ENCODE assay signal across 15 cellular contexts in the genomic region with DNA sequence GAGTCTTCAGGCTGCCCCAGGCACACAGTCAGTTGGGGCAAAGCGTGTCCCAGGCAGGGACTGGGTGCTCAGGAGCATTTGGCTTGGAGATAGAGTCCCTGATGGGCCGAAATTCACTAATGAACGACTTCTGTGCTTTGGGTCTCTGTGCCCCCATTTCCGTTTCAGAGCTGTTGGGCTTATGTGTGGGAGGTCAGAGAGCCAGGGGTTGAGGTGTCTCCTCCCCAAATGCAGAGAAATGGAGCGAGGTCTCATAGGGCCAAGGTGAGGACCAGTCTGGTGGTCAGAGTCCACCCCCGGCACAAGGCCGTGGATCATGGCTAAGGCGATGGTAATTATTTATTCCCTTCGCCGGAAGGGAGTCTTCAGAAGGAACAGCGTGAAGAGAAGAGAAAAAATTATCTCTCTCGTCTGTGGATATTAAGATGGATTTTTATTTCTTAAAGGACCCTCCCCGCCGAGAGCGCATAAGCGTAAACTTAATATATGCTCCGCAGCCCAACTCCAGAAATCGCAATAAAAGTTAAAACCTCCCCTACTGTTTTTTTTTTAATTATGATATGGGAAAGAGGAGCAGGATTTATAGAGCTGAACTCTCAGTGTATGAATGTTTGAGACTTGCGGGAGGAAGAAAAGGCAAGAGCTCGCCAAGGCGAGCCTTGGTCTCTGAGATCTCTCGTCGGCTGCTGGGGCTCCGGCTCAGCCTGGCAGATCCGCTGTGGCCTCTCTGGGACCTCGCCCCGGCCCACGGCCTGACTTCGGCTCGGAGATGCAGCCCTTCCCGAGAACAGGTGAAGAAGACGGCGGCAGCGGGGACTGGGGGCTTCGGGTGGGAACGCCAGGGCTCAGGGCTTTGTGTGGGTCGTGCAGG. TPM values are rescaled to one million over a fixed set of nuclear protein-coding genes. Genes with fewer than 3 reads are reported as not detected.
A peak's percentile ranks its signal among the peaks of the same experiment; 100 is the strongest.
DNase-seq lines count a peak whose midpoint lies in the region; ATAC-seq and TF ChIP-seq lines count a peak whose summit lies in the region.
"Had no signal": no experiment of that assay in that cellular context is flagged by ENCODE, and none has a peak within 500 bp of the region (broad histone marks: within the 10 kb centered on the region; RNA-seq: fewer than 3 reads in every experiment).

No MANE protein-coding gene starts in this region.

- peaks cover 100% of the 10 kb centered on the region for H3K27me3 Mint-ChIP-seq in CD4-positive, CD25-positive, alpha-beta regulatory T cell
- H3K27me3 Mint-ChIP-seq in neural crest cell (ENCODE audit: low read depth): peaks cover 100% of the 10 kb centered on the region

- RAD21 ChIA-PET in HCT116 (lab: Charles Lee; ENCODE audit: low non-redundant PET in 1 of 2, low total read pairs in 2 of 2, uncharacterized antibody in 2 of 2, unreplicated experiment in 2 of 2): interaction anchor here in 1 of 2 experiments (0.6 kb wide), 1 partner anchor 83 kb away, joined by 3 read pairs; no protein-coding TSS in a partner anchor

- H3K4me1 Mint-ChIP-seq in CD4-positive, CD25-positive, alpha-beta regulatory T cell: peaks cover 21 to 66% (median 27%) of the 10 kb centered on the region in 4 donors
- peaks cover 8% of the 10 kb centered on the region for H3K4me1 Mint-ChIP-seq in neural crest cell

- peak overlapping the region; percentile 97 for H3K9ac ChIP-seq in HCT116 (ENCODE audit: low read length)
- H3K9ac ChIP-seq in MM.1S (ENCODE audit: low read length): no peak overlapping the region

- ATAC-seq in CD4-positive, CD25-positive, alpha-beta regulatory T cell (ENCODE audit: low read depth in 2 of 2): no peak
- ATAC-seq in HCT116 (no peak), GM18868 (IDR thresholded peaks at IDR 0.05; ENCODE audit: unreplicated experiment) (no peak)
- ATAC-seq: GM12878 had no signal

- H2AFZ ChIP-seq in HCT116 (ENCODE audit: low read depth, low read length, poor library complexity, severe bottlenecking) (no peak overlapping the region), MM.1S (ENCODE audit: low read length) (no peak overlapping the region)

- no peak overlapping the region for H3K4me3 ChIP-seq in CD4-positive, CD25-positive, alpha-beta regulatory T cell (ENCODE audit: low read depth, low read length)
- peak overlapping the region; percentile 78 to 85; a peak in 3 of 4 replicates for H3K4me3 ChIP-seq in HCT116 (replicated peaks in 1 of 2; ENCODE audit: low read depth in 1 of 2, low read length in 2 of 2)
- peak overlapping the region; percentile 70 for H3K4me3 ChIP-seq in coronary artery
- H3K4me3 ChIP-seq in MM.1S (ENCODE audit: low read length): no peak overlapping the region
- H3K4me3 ChIP-seq: GM12878 had no signal

- POLR2A ChIA-PET in HCT116 (lab: Charles Lee): no interaction called here

- H3K4me1 ChIP-seq in CD4-positive, CD25-positive, alpha-beta regulatory T cell (ENCODE audit: control insufficient read depth, insufficient read depth, low read length, poor library complexity, severe bottlenecking): peaks cover 44% of the 10 kb centered on the region
- H3K4me1 ChIP-seq in HCT116 (ENCODE audit: control insufficient read depth in 1 of 2, insufficient read depth in 2 of 2, low read length in 2 of 2) (peaks cover 17 to 38% of the 10 kb centered on the region in 2 experiments), MM.1S (ENCODE audit: low read length) (peaks cover 19% of the 10 kb centered on the region; the same call in 1 of the 2 replicates)

- TF ChIP-seq RAD21 in HCT116 (IDR thresholded peaks at IDR 0.05; ENCODE audit: low read depth): no peak

- intact Hi-C loops in HCT116 (cut with micrococcal nuclease): no loop called here

- CTCF ChIA-PET in HCT116 (lab: Charles Lee): interaction anchor here (1.2 to 2.1 kb wide), 4 partner anchors 9 to 214 kb away, joined by 3 to 15 read pairs (median 4); a partner anchor contains a TSS

- TF ChIP-seq CTCF in HCT116 (IDR thresholded peaks at IDR 0.05 in 2 of 3, conservative IDR thresholded peaks at IDR 0.05 in 1 of 3; ENCODE audit: borderline replicate concordance in 1 of 3, insufficient read depth in 1 of 3, low read depth in 2 of 3, low read length in 2 of 3) (no peak), coronary artery (IDR thresholded peaks at IDR 0.05) (no peak), neural crest cell (conservative IDR thresholded peaks at IDR 0.05) (no peak), MM.1S (IDR thresholded peaks at IDR 0.05; ENCODE audit: low read length) (no peak)

- H3K36me3 ChIP-seq in CD4-positive, CD25-positive, alpha-beta regulatory T cell (ENCODE audit: control insufficient read depth, insufficient read depth, low read length): no peaks in the 10 kb centered on the region
- H3K36me3 ChIP-seq in HCT116 (ENCODE audit: control insufficient read depth in 1 of 2, insufficient read depth in 2 of 2, low read length in 2 of 2) (no peaks in the 10 kb centered on the region), MM.1S (replicated peaks; ENCODE audit: insufficient read depth, low read length) (no peaks in the 10 kb centered on the region)
- H3K36me3 ChIP-seq: stomach had no signal

- H3K9me3 Mint-ChIP-seq in CD4-positive, CD25-positive, alpha-beta regulatory T cell: peaks cover 0 to 5% (median 0%) of the 10 kb centered on the region in 7 donors
- H3K9me3 Mint-ChIP-seq in neural crest cell: no peaks in the 10 kb centered on the region

- H3K79me2 ChIP-seq in HCT116 (ENCODE audit: insufficient read depth, low read length) (peaks cover 32% of the 10 kb centered on the region), MM.1S (ENCODE audit: low read length) (no peaks in the 10 kb centered on the region)

- peak overlapping the region; percentile 71 to 82 (median 76) for H3K4me3 Mint-ChIP-seq in CD4-positive, CD25-positive, alpha-beta regulatory T cell
- H3K4me3 Mint-ChIP-seq in neural crest cell: peak overlapping the region; percentile 87

- H3K4me2 ChIP-seq in HCT116 (ENCODE audit: low read length) (peak overlapping the region; percentile 94), MM.1S (ENCODE audit: low read depth, low read length) (no peak overlapping the region)

- H3K36me3 Mint-ChIP-seq in CD4-positive, CD25-positive, alpha-beta regulatory T cell: no peaks in the 10 kb centered on the region
- H3K36me3 Mint-ChIP-seq in neural crest cell (ENCODE audit: low read depth): no peaks in the 10 kb centered on the region

- no peak for DNase-seq in CD4-positive, CD25-positive, alpha-beta regulatory T cell
- DNase-seq in HCT116 (ENCODE audit: low read depth, low spot score) (no peak), coronary artery (ENCODE audit: low spot score) (no peak), neural crest cell (ENCODE audit: low read depth, low spot score) (no peak), AG08395 (ENCODE audit: low spot score) (no peak), MM.1S (no peak), putamen (ENCODE audit: low spot score) (no peak)
- DNase-seq: cerebellar nuclear complex; GM23248; NCI-H2029 treated with DMSO at 0.1 percent for 48 hours; occipital lobe; stimulated activated CD4-positive, alpha-beta T cell treated with anti-CD3 and anti-CD28 coated beads, Interleukin-2, amount 100 ng/mL, for 24 hours; stomach had no signal

- no TSS peak for BruUV-seq in HCT116 (replicated peaks; lab: Mats Ljungman, UMichigan)

- no peaks in the 10 kb centered on the region for H3K9me2 ChIP-seq in HCT116 (ENCODE audit: insufficient read depth)
- H3K9me2 ChIP-seq in MM.1S (replicated peaks; ENCODE audit: insufficient read depth, low read length): no peaks in the 10 kb centered on the region

- no peaks in the 10 kb centered on the region for H3K9me3 ChIP-seq in CD4-positive, CD25-positive, alpha-beta regulatory T cell (ENCODE audit: control insufficient read depth in 2 of 2, low read length in 2 of 2)
- H3K9me3 ChIP-seq in HCT116 (ENCODE audit: control insufficient read depth in 1 of 2, insufficient read depth in 1 of 2, low read depth in 1 of 2, low read length in 2 of 2) (no peaks in the 10 kb centered on the region), MM.1S (replicated peaks; ENCODE audit: insufficient read depth, low read length) (no peaks in the 10 kb centered on the region)
- H3K9me3 ChIP-seq: stomach had no signal

- 0 out of 2 replicates have a peak, but pooled peaks cover 6% of the 10 kb centered on the region for H3F3A ChIP-seq in MM.1S (ENCODE audit: insufficient read depth, low read length)

- H3K27me3 ChIP-seq in CD4-positive, CD25-positive, alpha-beta regulatory T cell (ENCODE audit: control insufficient read depth, insufficient read depth, low read length): peaks cover 49% of the 10 kb centered on the region
- no peaks in the 10 kb centered on the region for H3K27me3 ChIP-seq in HCT116 (ENCODE audit: insufficient read depth, low read length)
- H3K27me3 ChIP-seq in MM.1S (replicated peaks; ENCODE audit: insufficient read depth, low read length): peaks cover 96% of the 10 kb centered on the region

- H3K27ac Mint-ChIP-seq in CD4-positive, CD25-positive, alpha-beta regulatory T cell: peak overlapping the region in 2 of 3 donors; percentile 60 to 93
- no peak overlapping the region for H3K27ac Mint-ChIP-seq in neural crest cell (ENCODE audit: unreplicated experiment)

- no peak for TF ChIP-seq POLR2A in HCT116 (IDR thresholded peaks at IDR 0.05; ENCODE audit: borderline replicate concordance, extremely low read depth, insufficient read depth, insufficient read length)

- H4K20me1 ChIP-seq in HCT116 (ENCODE audit: insufficient read depth): no peaks in the 10 kb centered on the region
- H4K20me1 ChIP-seq in MM.1S (ENCODE audit: insufficient read depth, low read length): no peaks in the 10 kb centered on the region

- no peak overlapping the region for H3K27ac ChIP-seq in CD4-positive, CD25-positive, alpha-beta regulatory T cell (ENCODE audit: insufficient read depth, low read length, poor library complexity, severe bottlenecking)
- H3K27ac ChIP-seq in HCT116 (ENCODE audit: low read depth, low read length) (peak overlapping the region; percentile 81; the same call in 1 of the 2 replicates), coronary artery (no peak overlapping the region), MM.1S (ENCODE audit: low read length) (no peak overlapping the region)
- H3K27ac ChIP-seq: GM23248, stomach had no signal

RNA-seq across cellular contexts. Expression of a gene that starts 6.3 kb away (rescaled TPM):
- not detected for total RNA-seq in CD4-positive, CD25-positive, alpha-beta regulatory T cell
- polyA plus RNA-seq in CD4-positive, CD25-positive, alpha-beta regulatory T cell: not detected
- total RNA-seq in HCT116 (2021; ENCODE audit: unreplicated experiment): 11.3 TPM
- polyA plus RNA-seq in HCT116 (2012): 3.9 and 5.3 TPM in 2 replicates
- 5.6 and 6.3 TPM in 2 replicates for total RNA-seq in neural crest cell
- total RNA-seq: GM12878, occipital lobe, stomach had no signal
- polyA plus RNA-seq: GM12878 had no signal

RNA-seq across cellular contexts. Expression of a gene that starts 8.7 kb away (rescaled TPM):
- total RNA-seq in CD4-positive, CD25-positive, alpha-beta regulatory T cell: not detected
- polyA plus RNA-seq in CD4-positive, CD25-positive, alpha-beta regulatory T cell: not detected
- 3.8 TPM for total RNA-seq in HCT116 (2021; ENCODE audit: unreplicated experiment)
- polyA plus RNA-seq in HCT116 (2012): 1.00 and 2.6 TPM in 2 replicates
- total RNA-seq in neural crest cell: 1.8 TPM in 2 replicates
- total RNA-seq: GM23248, occipital lobe, stomach had no signal
- polyA plus RNA-seq: GM12878, GM23248, stomach had no signal

RNA-seq across cellular contexts. Expression of a gene that starts 15.2 kb away (rescaled TPM):
- not detected for total RNA-seq in CD4-positive, CD25-positive, alpha-beta regulatory T cell
- not detected for polyA plus RNA-seq in CD4-positive, CD25-positive, alpha-beta regulatory T cell
- total RNA-seq in HCT116 (2021; ENCODE audit: unreplicated experiment): 0.98 TPM
- 0.52 and 0.90 TPM in 2 replicates for polyA plus RNA-seq in HCT116 (2012)
- total RNA-seq in neural crest cell: 4.5 and 4.8 TPM in 2 replicates
- total RNA-seq: GM12878, occipital lobe, stomach had no signal
- polyA plus RNA-seq: GM12878 had no signal

RNA-seq across cellular contexts. Expression of a gene that starts 18.9 kb away (rescaled TPM):
- not detected for total RNA-seq in CD4-positive, CD25-positive, alpha-beta regulatory T cell
- polyA plus RNA-seq in CD4-positive, CD25-positive, alpha-beta regulatory T cell: not detected
- total RNA-seq in HCT116 (2021; ENCODE audit: unreplicated experiment) (0.25 TPM), neural crest cell (not detected in 2 replicates)
- 0.25 and 0.26 TPM in 2 replicates for polyA plus RNA-seq in HCT116 (2012)
- total RNA-seq: GM12878, GM23248, occipital lobe, stomach had no signal
- polyA plus RNA-seq: GM12878, GM23248, stomach had no signal

RNA-seq across cellular contexts. Expression of a gene that starts 20.7 kb away (rescaled TPM):
- total RNA-seq in CD4-positive, CD25-positive, alpha-beta regulatory T cell: not detected
- polyA plus RNA-seq in CD4-positive, CD25-positive, alpha-beta regulatory T cell: not detected
- 0.22 TPM for total RNA-seq in HCT116 (2021; ENCODE audit: unreplicated experiment)
- 0.05 and 0.14 TPM in 2 replicates for polyA plus RNA-seq in HCT116 (2012)
- not detected in 2 replicates for total RNA-seq in neural crest cell
- total RNA-seq: GM12878, GM23248, occipital lobe, stomach had no signal
- polyA plus RNA-seq: GM12878, GM23248, stomach had no signal

Comparison
In these comparisons a context has a peak if more than half of its experiments do, and no peak if none do; other contexts are left out.
1. H3K4me3 ChIP-seq: peak in HCT116 (2 of 2) and coronary artery (single experiment); none in CD4-positive, CD25-positive, alpha-beta regulatory T cell (single experiment) and MM.1S (single experiment).